Comparison of ENCODE assay signal across 8 cellular contexts in the genomic region with DNA sequence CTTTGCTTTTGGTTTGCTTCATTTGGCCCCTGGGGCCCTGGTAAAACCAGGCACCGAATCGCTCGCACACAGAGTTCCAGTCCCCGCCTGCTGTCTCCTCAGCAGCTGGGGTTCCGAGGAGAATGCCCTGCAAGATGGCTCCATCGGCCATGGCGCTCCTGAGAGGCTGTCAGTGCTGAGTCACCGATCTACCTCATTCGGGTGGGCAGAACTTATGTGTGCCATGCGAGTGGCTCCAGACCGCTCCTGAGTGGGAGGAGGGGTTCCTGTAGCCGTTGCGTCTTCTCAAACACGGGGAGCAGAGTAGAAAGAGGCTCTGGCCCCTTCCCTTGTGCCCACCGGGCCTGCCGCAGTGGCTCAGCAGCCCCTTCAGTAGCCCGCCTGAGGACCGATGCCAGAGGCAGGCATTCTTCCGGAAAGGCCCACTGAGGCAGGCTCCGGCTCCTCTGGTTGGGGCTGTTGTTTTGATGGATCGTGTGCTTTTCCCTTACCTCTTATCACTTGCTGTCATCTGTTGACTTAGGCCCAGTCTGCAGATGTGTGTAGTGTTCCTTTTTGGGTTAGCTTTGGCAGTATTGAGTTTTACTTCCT.
DNase-seq lines count a peak whose midpoint lies in the region; ATAC-seq lines count a peak whose summit lies in the region.

No MANE protein-coding gene starts in this region.

- DNase-seq in COR-L47 (lab: John Stamatoyannopoulos, UW), result peak; percentile 17
- peak; percentile 28 for DNase-seq in NCI-H1694 (lab: John Stamatoyannopoulos, UW)
- peak; percentile 74 to 82 for DNase-seq in activated CD4-positive, alpha-beta T cell treated with anti-CD3 and anti-CD28 coated beads, Interleukin-2, amount 50 U/mL, for 48 hours
- peak; percentile 25 for DNase-seq in effector CD8-positive, alpha-beta T cell (lab: John Stamatoyannopoulos, UW)
- DNase-seq in stimulated activated CD8-positive, alpha-beta memory T cell treated with anti-CD3 and anti-CD28 coated beads, Interleukin-7, amount 100 ng/mL, for 4 hours (ENCODE audit: low read depth in 2 of 2), result peak; percentile 74 to 77
- no peak for DNase-seq in SKM-1 treated with dmso at 0.1 percent for 144 hours (lab: John Stamatoyannopoulos, UW; ENCODE audit: unreplicated experiment)

- H3K4me3 ChIP-seq in mucosa of stomach (ENCODE audit: low read length), result peak overlapping the region; percentile 43

- H3K27me3 ChIP-seq in mucosa of stomach (ENCODE audit: control insufficient read depth, insufficient read depth, low read length), result no peaks in the 10 kb centered on the region

- peaks cover 20% of the 10 kb centered on the region for H3K4me1 ChIP-seq in mucosa of stomach (ENCODE audit: control insufficient read depth, insufficient read depth, low read length)

- peak overlapping the region; percentile 79 for H3K9ac ChIP-seq in mucosa of stomach (ENCODE audit: low read length)

- H3K9me3 ChIP-seq in mucosa of stomach (ENCODE audit: control insufficient read depth, low read length), result no peaks in the 10 kb centered on the region

- ATAC-seq in GM21737 (IDR thresholded peaks at IDR 0.05; ENCODE audit: unreplicated experiment), result peak; percentile 31

- peaks cover 7% of the 10 kb centered on the region for H3K36me3 ChIP-seq in mucosa of stomach (ENCODE audit: control insufficient read depth, insufficient read depth, low read length)
